8 cellular contexts compared by ENCODE assay signal in the genomic region with DNA sequence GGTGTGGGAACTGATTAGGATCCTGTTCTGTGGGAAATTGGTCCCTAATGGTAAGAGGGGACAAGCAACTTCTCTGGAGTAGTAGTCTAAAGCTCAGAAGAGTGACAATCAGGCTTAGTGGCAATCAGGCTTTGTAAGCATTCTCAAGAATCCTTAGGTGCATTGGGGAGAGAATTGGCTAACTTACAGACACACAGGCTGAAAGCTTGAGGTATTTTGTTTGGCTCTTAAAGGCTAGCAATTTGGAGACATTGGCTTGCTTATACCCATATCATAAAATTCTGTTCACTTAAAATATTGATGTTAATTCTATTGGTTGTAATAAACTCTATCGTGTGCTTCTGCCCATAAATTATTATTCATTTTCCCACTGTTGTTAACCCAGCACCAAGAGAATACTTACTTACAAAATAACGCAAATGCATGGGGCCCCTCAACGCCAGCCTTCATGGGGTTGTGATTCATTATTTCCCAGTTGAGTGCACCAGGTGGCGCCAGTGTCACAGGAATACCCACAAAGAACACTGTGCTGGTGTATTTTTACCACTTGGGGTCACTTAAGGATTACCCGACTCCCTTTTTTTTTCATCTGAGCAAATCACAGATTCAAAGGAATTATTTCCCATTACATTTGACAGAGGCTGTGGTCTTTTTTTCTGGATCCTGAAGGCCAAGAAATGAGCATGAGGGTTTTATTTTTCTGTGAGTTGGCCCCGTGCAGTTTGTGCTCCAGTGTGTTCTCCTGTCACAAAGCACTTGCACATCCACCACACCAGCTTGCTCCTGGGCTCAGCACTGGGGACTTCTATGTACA. TPM values are rescaled to one million over a fixed set of nuclear protein-coding genes. Genes with fewer than 3 reads are reported as not detected.
A peak's percentile ranks its signal among the peaks of the same experiment; 100 is the strongest.
DNase-seq lines count a peak whose midpoint lies in the region; ATAC-seq and TF ChIP-seq lines count a peak whose summit lies in the region.

No MANE protein-coding gene starts in this region.

- H3K4me3 ChIP-seq in A673 (ENCODE audit: low read depth, low read length, poor library complexity, severe bottlenecking), result no peak overlapping the region
- H3K4me3 ChIP-seq in colonic mucosa, result no peak overlapping the region
- no peak overlapping the region for H3K4me3 ChIP-seq in right lobe of liver

- intact Hi-C loops in A673 (cut with micrococcal nuclease; ENCODE audit: unreplicated experiment), result loop anchor here (1.0 to 10.0 kb wide), 6 partner anchors 110 to 1118 kb away; a partner anchor contains a TSS
- intact Hi-C loops in activated B cell treated with CpG ODN at 0.5 μM for 24 hours (cut with micrococcal nuclease), result loop anchor here (1.0 to 2.0 kb wide), 3 partner anchors 582 to 1672 kb away; no protein-coding TSS in a partner anchor
- intact Hi-C loops in colonic mucosa (cut with DNase I), result loop anchor here (2.0 to 10.0 kb wide), 5 partner anchors 108 to 970 kb away; no protein-coding TSS in a partner anchor
- intact Hi-C loops in right lobe of liver (cut with DNase I), result loop anchor here (5.0 to 10.0 kb wide), 2 partner anchors 305 to 868 kb away; a partner anchor contains a TSS

- ATAC-seq in HG02763 (IDR thresholded peaks at IDR 0.05; ENCODE audit: unreplicated experiment) (peak; percentile 91), activated B cell treated with CpG ODN at 0.5 μM for 24 hours (ENCODE audit: low read depth) (peak; percentile 66), right lobe of liver (peak; percentile 80 to 87 (median 85))

- CTCF ChIA-PET in A673 (lab: Charles Lee) (interaction anchor here (0.6 kb wide), 1 partner anchor 187 kb away, joined by 3 read pairs; no protein-coding TSS in a partner anchor), activated B cell treated with CpG ODN at 0.5 μM for 24 hours (lab: Charles Lee) (interaction anchor here (0.7 to 1.6 kb wide), 2 partner anchors 919 to 1120 kb away, joined by 3 to 5 read pairs; no protein-coding TSS in a partner anchor)

- H3K36me3 Mint-ChIP-seq in activated B cell treated with CpG ODN at 0.5 μM for 24 hours (ENCODE audit: low read depth), result peaks cover 41% of the 10 kb centered on the region

- no peak for TF ChIP-seq POLR2A in right lobe of liver (IDR thresholded peaks at IDR 0.05)

- H3K36me3 ChIP-seq in A673 (ENCODE audit: insufficient read depth, low read length, poor library complexity, severe bottlenecking) (peaks cover 32% of the 10 kb centered on the region), colonic mucosa (no peaks in the 10 kb centered on the region), right lobe of liver (peaks cover 0 to 19% (median 5%) of the 10 kb centered on the region in 4 donors)

- in situ Hi-C loops in GM13976 (cut with MboI; ENCODE audit: low sequenced_read_pairs, unreplicated experiment), result no loop called here

- H3K9me3 Mint-ChIP-seq in activated B cell treated with CpG ODN at 0.5 μM for 24 hours, result peaks cover 5% of the 10 kb centered on the region

- peak; percentile 79 for DNase-seq in A673 (ENCODE audit: low spot score)
- peak; percentile 62 for DNase-seq in GM13976 (ENCODE audit: low spot score)
- DNase-seq in NCI-H128 (lab: John Stamatoyannopoulos, UW; ENCODE audit: unreplicated experiment), result peak; percentile 24
- DNase-seq in activated B cell treated with CpG ODN at 0.5 μM for 24 hours, result peak; percentile 35
- DNase-seq in colonic mucosa, result peak; percentile 67
- peak in 1 of 3 donors; percentile 57 for DNase-seq in right lobe of liver
- DNase-seq in stimulated activated CD4-positive, alpha-beta T cell treated with anti-CD3 and anti-CD28 coated beads, TNF-alpha, amount 100 ng/mL, for 48 hours (ENCODE audit: low read depth in 3 of 3), result peak; percentile 14 to 41 (median 21)

- no peaks in the 10 kb centered on the region for H3K4me1 Mint-ChIP-seq in activated B cell treated with CpG ODN at 0.5 μM for 24 hours

- H3K27me3 Mint-ChIP-seq in activated B cell treated with CpG ODN at 0.5 μM for 24 hours, result no peaks in the 10 kb centered on the region

- POLR2A ChIA-PET in A673 (lab: Charles Lee; ENCODE audit: low non-redundant PET) (no interaction called here), activated B cell treated with CpG ODN at 0.5 μM for 24 hours (lab: Charles Lee) (no interaction called here)

- H3K4me1 ChIP-seq in A673 (ENCODE audit: insufficient read depth, low read length, poor library complexity, severe bottlenecking) (peaks cover 9% of the 10 kb centered on the region), colonic mucosa (no peaks in the 10 kb centered on the region), right lobe of liver (peaks cover 0 to 25% (median 0%) of the 10 kb centered on the region in 4 donors)

- 13% methylated on average over 6 of the region's 6 CpGs for WGBS in right lobe of liver (ENCODE audit: insufficient coverage, low coverage, low lambda C conversion rate, missing lambda C conversion rate)

- H3K4me3 Mint-ChIP-seq in activated B cell treated with CpG ODN at 0.5 μM for 24 hours, result no peak overlapping the region

- H3K9ac ChIP-seq in colonic mucosa (ENCODE audit: low read depth in 2 of 2, low read length in 2 of 2), result no peak overlapping the region

- no peaks in the 10 kb centered on the region for H3K9me3 ChIP-seq in A673 (ENCODE audit: low read depth, low read length, poor library complexity, severe bottlenecking)
- H3K9me3 ChIP-seq in colonic mucosa, result no peaks in the 10 kb centered on the region
- no peaks in the 10 kb centered on the region for H3K9me3 ChIP-seq in right lobe of liver

- H3K27ac ChIP-seq in A673 (ENCODE audit: low read depth, low read length, poor library complexity, severe bottlenecking) (no peak overlapping the region), colonic mucosa (no peak overlapping the region), right lobe of liver (no peak overlapping the region)

- H3K27ac Mint-ChIP-seq in activated B cell treated with CpG ODN at 0.5 μM for 24 hours, result no peak overlapping the region

- TF ChIP-seq CTCF in A673 (conservative IDR thresholded peaks at IDR 0.05; ENCODE audit: low read depth, low read length) (peak; percentile 92), GM13976 (IDR thresholded peaks at IDR 0.05; ENCODE audit: borderline replicate concordance, control extremely low read depth, extremely low read depth, insufficient read depth, missing control alignments) (peak; percentile 70), activated B cell treated with CpG ODN at 0.5 μM for 24 hours (IDR thresholded peaks at IDR 0.05) (no peak), colonic mucosa (IDR thresholded peaks at IDR 0.05) (peak; percentile 69), right lobe of liver (IDR thresholded peaks at IDR 0.05) (peak; percentile 81 to 89 (median 83))

- H3K27me3 ChIP-seq in A673 (replicated peaks; ENCODE audit: insufficient read depth, low read depth, low read length, poor library complexity) (no peaks in the 10 kb centered on the region), colonic mucosa (no peaks in the 10 kb centered on the region), right lobe of liver (no peaks in the 10 kb centered on the region)

- BruUV-seq in A673 (replicated peaks; lab: Mats Ljungman, UMichigan), result no TSS peak

RNA-seq across cellular contexts. Expression of a gene that starts 45.5 kb away (rescaled TPM):
- total RNA-seq in A673 (2021) (152 and 154 TPM in 2 replicates), activated B cell treated with CpG ODN at 0.5 μM for 24 hours (72.4 and 74.4 TPM in 2 replicates), colonic mucosa (10 to 100 TPM; 71.6 to 91.3 TPM), right lobe of liver (10 to 100 TPM; 29.7 to 43.5 (median 37.6) TPM)
